8 cellular contexts compared by ENCODE assay signal in the genomic region with DNA sequence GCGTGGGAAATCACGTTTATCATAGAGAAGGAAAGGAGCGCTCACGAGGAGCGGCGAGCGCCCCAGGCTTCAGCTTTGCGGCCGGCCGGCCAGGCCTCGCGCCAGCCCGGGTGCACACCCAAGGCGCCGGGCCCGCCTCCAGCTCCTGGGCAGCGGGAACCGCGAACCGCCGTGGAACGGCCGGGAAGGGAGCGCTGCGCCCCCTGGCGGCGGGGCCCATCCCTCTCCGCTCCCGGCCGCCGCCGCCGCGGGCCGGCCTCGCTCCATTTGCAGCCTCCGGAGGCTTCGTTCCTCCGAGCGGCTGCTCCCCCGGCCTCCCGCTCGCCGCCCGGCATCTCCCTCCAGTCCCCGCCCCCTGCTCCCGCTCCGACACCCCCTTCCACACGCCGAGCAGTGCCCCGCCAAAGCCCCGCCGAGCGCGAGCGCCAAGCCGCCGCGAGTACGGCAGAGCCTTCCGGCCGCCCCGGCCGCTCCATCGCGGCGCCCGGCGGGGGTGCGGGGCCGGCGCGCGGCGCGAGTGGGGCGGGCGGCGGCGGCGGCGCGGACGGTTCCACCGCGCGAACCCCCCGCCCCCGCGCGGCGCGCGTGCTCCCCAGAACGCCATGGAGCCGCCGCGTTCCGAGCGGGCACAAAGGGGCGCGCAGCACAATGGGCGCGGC. TPM values are rescaled to one million over a fixed set of nuclear protein-coding genes. Genes with fewer than 3 reads are reported as not detected.
DNase-seq lines count a peak whose midpoint lies in the region; ATAC-seq lines count a peak whose summit lies in the region.

No MANE protein-coding gene starts in this region.

- H3K27ac Mint-ChIP-seq in effector memory CD8-positive, alpha-beta T cell, result no peak overlapping the region

- peak overlapping the region; percentile 100 for H3K18ac ChIP-seq in mesendoderm (ENCODE audit: low read length)

- no peaks in the 10 kb centered on the region for H3K9me3 Mint-ChIP-seq in effector memory CD8-positive, alpha-beta T cell

- no CpG with 5 or more reads among the region's 104 CpGs for WGBS in mesendoderm (ENCODE audit: extremely low coverage, insufficient coverage, low lambda C conversion rate)

- peak overlapping the region; percentile 93 for H3K56ac ChIP-seq in mesendoderm (ENCODE audit: low read length)

- no peaks in the 10 kb centered on the region for H3K4me1 ChIP-seq in mesendoderm (ENCODE audit: control insufficient read depth, low read depth, low read length)

- peaks cover 6 to 12% of the 10 kb centered on the region in 2 donors for H3K27me3 Mint-ChIP-seq in effector memory CD8-positive, alpha-beta T cell

- H3K36me3 ChIP-seq in mesendoderm (ENCODE audit: control insufficient read depth, insufficient read depth, low read length), result no peaks in the 10 kb centered on the region

- peak overlapping the region; percentile 72 for H3K23ac ChIP-seq in mesendoderm (ENCODE audit: low read length)

- H3K27me3 ChIP-seq in mesendoderm (ENCODE audit: insufficient read depth, low read length, poor library complexity), result no peaks in the 10 kb centered on the region

- H2BK120ac ChIP-seq in mesendoderm (ENCODE audit: low read depth, low read length), result peak overlapping the region; percentile 68

- peak overlapping the region; percentile 71 to 78 for H3K4me3 Mint-ChIP-seq in effector memory CD8-positive, alpha-beta T cell

- peaks cover 7 to 8% of the 10 kb centered on the region in 2 donors for H3K4me1 Mint-ChIP-seq in effector memory CD8-positive, alpha-beta T cell (ENCODE audit: low read depth in 2 of 2)

- peak overlapping the region; percentile 100 for H3K27ac ChIP-seq in mesendoderm (ENCODE audit: low read depth, low read length)

- H2BK15ac ChIP-seq in mesendoderm (replicated peaks; ENCODE audit: low read depth), result peak overlapping the region; percentile 61

- H3K79me2 ChIP-seq in mesendoderm (ENCODE audit: control insufficient read depth, insufficient read depth, low read length), result peaks cover 15% of the 10 kb centered on the region

- H3K4ac ChIP-seq in mesendoderm (ENCODE audit: low read depth, low read length), result peak overlapping the region; percentile 100

- peak; percentile 64 for ATAC-seq in HG03442 (IDR thresholded peaks at IDR 0.05; ENCODE audit: unreplicated experiment)
- ATAC-seq in effector memory CD8-positive, alpha-beta T cell (replicated peaks), result peak; percentile 69

- H3K79me1 ChIP-seq in mesendoderm (ENCODE audit: low read length), result peaks cover 2% of the 10 kb centered on the region

- peak overlapping the region; percentile 35 for H2BK5ac ChIP-seq in mesendoderm (ENCODE audit: low read length)

- peak overlapping the region; percentile 30 for H4K8ac ChIP-seq in mesendoderm (ENCODE audit: low read depth, low read length)

- peaks cover 10% of the 10 kb centered on the region for H3K36me3 Mint-ChIP-seq in effector memory CD8-positive, alpha-beta T cell (ENCODE audit: insufficient read depth)

- H2AK5ac ChIP-seq in mesendoderm (ENCODE audit: low read length), result no peak overlapping the region

- DNase-seq in CD1c-positive myeloid dendritic cell (ENCODE audit: extremely low spot score), result peak; percentile 89
- DNase-seq in GM19240 (ENCODE audit: insufficient read length, low spot score), result peak; percentile 80
- DNase-seq in NCI-H774 (lab: John Stamatoyannopoulos, UW), result peak; percentile 95
- DNase-seq in activated CD8-positive, alpha-beta memory T cell treated with anti-CD3 and anti-CD28 coated beads for 24 hours, result peak; percentile 87
- DNase-seq in effector memory CD8-positive, alpha-beta T cell, result peak; percentile 54 to 63 (median 59)
- DNase-seq in mesendoderm, result peak; percentile 90
- peak; percentile 30 for DNase-seq in stimulated activated CD8-positive, alpha-beta memory T cell treated with anti-CD3 and anti-CD28 coated beads, Interleukin-15, amount 100 ng/mL, for 1 hour (ENCODE audit: low read depth)

- peak overlapping the region; percentile 74 for H3K9ac ChIP-seq in mesendoderm (ENCODE audit: low read length)

- no peak overlapping the region for H4K5ac ChIP-seq in mesendoderm (ENCODE audit: low read length)

- peak overlapping the region; percentile 47 for H3K4me3 ChIP-seq in mesendoderm (ENCODE audit: low read length)

- peak overlapping the region; percentile 59 for H3K4me2 ChIP-seq in mesendoderm (ENCODE audit: low read length)

RNA-seq across cellular contexts. Expression of a gene that starts 1.0 kb away (rescaled TPM):
- 17.3 TPM for polyA plus RNA-seq in mesendoderm (2013, experiment 1 of 2)
- 17.5 TPM for polyA plus RNA-seq in mesendoderm (2013, experiment 2 of 2)

Comparison
In these comparisons a context has a peak if more than half of its experiments do, and no peak if none do; other contexts are left out.
1. Peak in every context shown above with its lines: DNase-seq, ATAC-seq, H3K4me3 ChIP-seq and H3K27ac ChIP-seq.
2. DNase-seq: peak in every context shown above with its lines; median percentile 95 in NCI-H774; 90 in mesendoderm; 89 in CD1c-positive myeloid dendritic cell; 87 in activated CD8-positive, alpha-beta memory T cell treated with anti-CD3 and anti-CD28 coated beads for 24 hours; 80 in GM19240; 59 in effector memory CD8-positive, alpha-beta T cell; 30 in stimulated activated CD8-positive, alpha-beta memory T cell treated with anti-CD3 and anti-CD28 coated beads, Interleukin-15, amount 100 ng/mL, for 1 hour.